ENCODE assay signal across 8 cellular contexts in the genomic region with DNA sequence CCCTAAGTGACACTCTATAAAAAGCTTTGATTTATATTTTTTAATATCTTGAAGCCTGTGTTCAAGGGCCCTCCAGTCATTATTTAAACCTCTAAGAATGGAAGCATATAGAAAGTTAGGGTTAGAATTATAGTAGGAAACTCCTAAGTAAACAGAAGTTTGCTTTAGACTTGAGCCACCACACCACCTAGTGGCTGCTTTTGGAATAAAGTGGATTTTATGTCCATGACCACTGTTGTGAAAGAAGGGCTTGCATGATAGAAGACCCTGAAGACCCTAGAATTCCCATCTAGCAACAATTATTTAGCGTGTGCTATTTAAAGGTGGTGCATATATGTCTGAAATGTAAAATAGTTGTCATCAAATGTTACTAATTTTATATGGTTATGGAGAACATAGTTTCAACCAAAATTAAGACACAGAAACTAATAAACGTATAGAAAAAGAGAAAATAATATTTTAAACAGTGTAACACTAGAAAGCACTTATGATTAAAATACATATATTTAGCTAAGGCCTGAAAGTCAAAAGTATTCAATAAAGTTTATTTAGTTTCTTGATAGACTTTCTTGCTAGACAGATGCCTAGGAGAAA. TPM values are rescaled to one million over a fixed set of nuclear protein-coding genes. Genes with fewer than 3 reads are reported as not detected.
DNase-seq lines count a peak whose midpoint lies in the region; ATAC-seq and TF ChIP-seq lines count a peak whose summit lies in the region.

No MANE protein-coding gene starts in this region.

- no peak overlapping the region for H3K4me2 ChIP-seq in KMS-11

- TF ChIP-seq CTCF in right atrium auricular region (IDR thresholded peaks at IDR 0.05) (peak; percentile 46 to 76), KMS-11 (conservative IDR thresholded peaks at IDR 0.05; ENCODE audit: low read depth, low read length) (peak; percentile 77), fibroblast of the aortic adventitia (IDR thresholded peaks at IDR 0.05; ENCODE audit: insufficient read depth, low read length) (peak; percentile 81), retinal pigment epithelial cell (conservative IDR thresholded peaks at IDR 0.05; ENCODE audit: low read depth, low read length) (peak; percentile 82)

- H3K27me3 ChIP-seq in right atrium auricular region (no peaks in the 10 kb centered on the region), KMS-11 (ENCODE audit: insufficient read depth, low read depth) (no peaks in the 10 kb centered on the region)

- ATAC-seq in left cardiac atrium (no peak), GM21723 (IDR thresholded peaks at IDR 0.05; ENCODE audit: unreplicated experiment) (peak; percentile 92), SK-N-SH treated with all-trans-retinoic acid at 6 μM for 48 hours (peak; percentile 67)

- DNase-seq in right atrium auricular region (ENCODE audit: low spot score): no peak
- no peak for DNase-seq in left cardiac atrium
- DNase-seq in fibroblast of the aortic adventitia (ENCODE audit: low read depth): peak; percentile 68
- no peak for DNase-seq in retinal pigment epithelial cell (ENCODE audit: low read depth)
- no peak for DNase-seq in effector CD4-positive, alpha-beta T cell

- H3K4me3 ChIP-seq in right atrium auricular region (no peak overlapping the region), KMS-11 (IDR thresholded peaks at IDR 0.05; ENCODE audit: insufficient read depth, low read depth, low read length) (no peak overlapping the region), fibroblast of the aortic adventitia (ENCODE audit: low read depth, low read length) (no peak overlapping the region), retinal pigment epithelial cell (ENCODE audit: low read length) (no peak overlapping the region)

- no peaks in the 10 kb centered on the region for H3K4me1 ChIP-seq in right atrium auricular region
- no peaks in the 10 kb centered on the region for H3K4me1 ChIP-seq in KMS-11 (ENCODE audit: low read depth, poor library complexity, severe bottlenecking)

- no peaks in the 10 kb centered on the region for H4K20me1 ChIP-seq in KMS-11 (ENCODE audit: insufficient read depth)

- no peak overlapping the region for H2AFZ ChIP-seq in KMS-11 (ENCODE audit: low read depth)

- H3K9ac ChIP-seq in KMS-11: no peak overlapping the region

- H3K9me3 ChIP-seq in right atrium auricular region: no peaks in the 10 kb centered on the region

- H3K79me2 ChIP-seq in KMS-11 (ENCODE audit: insufficient read depth, low read depth): no peaks in the 10 kb centered on the region

- H3K27ac ChIP-seq in right atrium auricular region (no peak overlapping the region), KMS-11 (no peak overlapping the region)

- intact Hi-C loops in left cardiac atrium (cut with DNase I): no loop called here

- H3K36me3 ChIP-seq in right atrium auricular region (no peaks in the 10 kb centered on the region), KMS-11 (ENCODE audit: insufficient read depth) (no peaks in the 10 kb centered on the region)

TF ChIP-seq in SK-N-SH treated with all-trans-retinoic acid at 6 μM for 48 hours, 23 proteins besides CTCF, POLR2A, EP300 and RAD21:
- TF ChIP-seq, protein P1, sequence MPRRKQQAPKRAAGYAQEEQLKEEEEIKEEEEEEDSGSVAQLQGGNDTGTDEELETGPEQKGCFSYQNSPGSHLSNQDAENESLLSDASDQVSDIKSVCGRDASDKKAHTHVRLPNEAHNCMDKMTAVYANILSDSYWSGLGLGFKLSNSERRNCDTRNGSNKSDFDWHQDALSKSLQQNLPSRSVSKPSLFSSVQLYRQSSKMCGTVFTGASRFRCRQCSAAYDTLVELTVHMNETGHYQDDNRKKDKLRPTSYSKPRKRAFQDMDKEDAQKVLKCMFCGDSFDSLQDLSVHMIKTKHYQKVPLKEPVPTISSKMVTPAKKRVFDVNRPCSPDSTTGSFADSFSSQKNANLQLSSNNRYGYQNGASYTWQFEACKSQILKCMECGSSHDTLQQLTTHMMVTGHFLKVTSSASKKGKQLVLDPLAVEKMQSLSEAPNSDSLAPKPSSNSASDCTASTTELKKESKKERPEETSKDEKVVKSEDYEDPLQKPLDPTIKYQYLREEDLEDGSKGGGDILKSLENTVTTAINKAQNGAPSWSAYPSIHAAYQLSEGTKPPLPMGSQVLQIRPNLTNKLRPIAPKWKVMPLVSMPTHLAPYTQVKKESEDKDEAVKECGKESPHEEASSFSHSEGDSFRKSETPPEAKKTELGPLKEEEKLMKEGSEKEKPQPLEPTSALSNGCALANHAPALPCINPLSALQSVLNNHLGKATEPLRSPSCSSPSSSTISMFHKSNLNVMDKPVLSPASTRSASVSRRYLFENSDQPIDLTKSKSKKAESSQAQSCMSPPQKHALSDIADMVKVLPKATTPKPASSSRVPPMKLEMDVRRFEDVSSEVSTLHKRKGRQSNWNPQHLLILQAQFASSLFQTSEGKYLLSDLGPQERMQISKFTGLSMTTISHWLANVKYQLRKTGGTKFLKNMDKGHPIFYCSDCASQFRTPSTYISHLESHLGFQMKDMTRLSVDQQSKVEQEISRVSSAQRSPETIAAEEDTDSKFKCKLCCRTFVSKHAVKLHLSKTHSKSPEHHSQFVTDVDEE (CRISPR knock-in tag; IDR thresholded peaks at IDR 0.05): no peak
- TF ChIP-seq BACH2 (CRISPR knock-in tag; IDR thresholded peaks at IDR 0.05; ENCODE audit: borderline replicate concordance) (no peak), ZC3H10 (CRISPR knock-in tag; IDR thresholded peaks at IDR 0.05) (no peak), TOX (CRISPR knock-in tag; IDR thresholded peaks at IDR 0.05; ENCODE audit: borderline replicate concordance) (no peak), CSRNP3 (CRISPR knock-in tag; IDR thresholded peaks at IDR 0.05) (no peak), TCF4 (CRISPR knock-in tag; IDR thresholded peaks at IDR 0.05; ENCODE audit: borderline replicate concordance) (no peak), CSDC2 (CRISPR knock-in tag; IDR thresholded peaks at IDR 0.05) (no peak), ZNF8 (CRISPR knock-in tag; IDR thresholded peaks at IDR 0.05) (no peak), ZFP30 (CRISPR knock-in tag; IDR thresholded peaks at IDR 0.05) (no peak), POU6F1 (CRISPR knock-in tag; IDR thresholded peaks at IDR 0.05; ENCODE audit: borderline replicate concordance, low read depth) (no peak), PPARA (CRISPR knock-in tag; IDR thresholded peaks at IDR 0.05; ENCODE audit: borderline replicate concordance) (no peak), OSR1 (CRISPR knock-in tag; IDR thresholded peaks at IDR 0.05) (no peak), SNAI2 (CRISPR knock-in tag; IDR thresholded peaks at IDR 0.05) (no peak), ESRRG (CRISPR knock-in tag; IDR thresholded peaks at IDR 0.05) (no peak), ZFP3 (CRISPR knock-in tag; IDR thresholded peaks at IDR 0.05) (no peak), ZNF565 (CRISPR knock-in tag; conservative IDR thresholded peaks at IDR 0.05; ENCODE audit: low read depth) (no peak)
- TF ChIP-seq, protein P2, sequence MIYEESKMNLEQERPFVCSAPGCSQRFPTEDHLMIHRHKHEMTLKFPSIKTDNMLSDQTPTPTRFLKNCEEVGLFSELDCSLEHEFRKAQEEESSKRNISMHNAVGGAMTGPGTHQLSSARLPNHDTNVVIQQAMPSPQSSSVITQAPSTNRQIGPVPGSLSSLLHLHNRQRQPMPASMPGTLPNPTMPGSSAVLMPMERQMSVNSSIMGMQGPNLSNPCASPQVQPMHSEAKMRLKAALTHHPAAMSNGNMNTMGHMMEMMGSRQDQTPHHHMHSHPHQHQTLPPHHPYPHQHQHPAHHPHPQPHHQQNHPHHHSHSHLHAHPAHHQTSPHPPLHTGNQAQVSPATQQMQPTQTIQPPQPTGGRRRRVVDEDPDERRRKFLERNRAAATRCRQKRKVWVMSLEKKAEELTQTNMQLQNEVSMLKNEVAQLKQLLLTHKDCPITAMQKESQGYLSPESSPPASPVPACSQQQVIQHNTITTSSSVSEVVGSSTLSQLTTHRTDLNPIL (CRISPR knock-in tag; IDR thresholded peaks at IDR 0.05; ENCODE audit: low read depth): no peak

RNA-seq across cellular contexts. Expression of gene LRRIQ1, which starts 21.3 kb away (rescaled TPM):
- total RNA-seq in right atrium auricular region (under 1 TPM in 1 of 2 donors, not detected in 1; 0.12 TPM), left cardiac atrium (under 1 TPM; 0.21 to 0.29 TPM), fibroblast of the aortic adventitia (ENCODE audit: low replicate concordance) (1.5 and 2.7 TPM in 2 replicates)

RNA-seq across cellular contexts. Expression of gene TSPAN19, which starts 21.4 kb away (rescaled TPM):
- not detected for total RNA-seq in right atrium auricular region
- total RNA-seq in left cardiac atrium: not detected
- 1.7 TPM in 1 of 2 replicates, not detected in the other for total RNA-seq in fibroblast of the aortic adventitia (ENCODE audit: low replicate concordance)

Comparison
In these comparisons a context has a peak if more than half of its experiments do, and no peak if none do; other contexts are left out.
1. ATAC-seq: peak in GM21723 (single experiment) and SK-N-SH treated with all-trans-retinoic acid at 6 μM for 48 hours (single experiment); none in left cardiac atrium (0 of 2).
2. Peak in every context shown above with its lines, with median percentiles within 50 percentile points of each other: CTCF ChIP-seq.